In the genomic region with DNA sequence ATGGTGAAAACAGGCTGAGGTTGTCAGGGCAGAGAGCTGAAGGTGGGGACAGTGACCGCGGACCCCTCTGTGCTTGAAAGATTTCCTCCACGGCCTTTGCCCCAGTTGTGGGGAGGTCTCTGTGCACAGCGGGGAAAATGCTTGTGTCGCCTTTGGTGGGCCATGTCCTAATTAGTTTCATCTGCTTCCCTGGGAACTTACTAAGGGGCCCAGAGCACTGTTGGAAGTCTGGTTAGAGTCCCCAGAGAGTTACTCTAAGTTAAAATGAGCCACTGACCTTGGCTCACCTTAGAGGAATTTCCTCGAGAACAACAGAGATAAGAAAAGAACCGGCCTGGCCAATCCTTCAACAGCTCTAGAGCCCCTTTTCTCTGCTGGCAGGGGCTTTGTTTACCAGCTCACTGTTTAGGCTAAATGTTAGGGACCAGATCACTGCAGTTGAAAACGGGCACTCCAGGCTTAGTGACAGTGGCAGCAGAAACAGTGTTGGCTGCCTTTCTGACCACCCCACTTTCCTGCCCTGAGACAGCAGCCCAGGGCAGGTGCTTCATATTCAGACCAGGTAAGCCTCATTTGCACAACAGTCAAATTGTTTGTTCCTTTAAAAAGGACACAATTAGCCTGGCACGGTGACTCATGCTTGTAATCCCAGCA, we compare ENCODE assay signal across 2 cellular contexts.
TF ChIP-seq lines count a peak whose summit lies in the region.

No MANE protein-coding gene starts in this region.

TF ChIP-seq in HEK293, 187 proteins besides CTCF, POLR2A, EP300 and RAD21:
- TF ChIP-seq HOXA7 (CRISPR knock-in tag; IDR thresholded peaks at IDR 0.05; ENCODE audit: borderline replicate concordance): no peak
- no peak for TF ChIP-seq EGR2 (tag by site-specific recombination; IDR thresholded peaks at IDR 0.05; ENCODE audit: low read depth)
- TF ChIP-seq ZIC2 (tag by site-specific recombination; IDR thresholded peaks at IDR 0.05): 0 out of 2 replicates have a peak, but pooled peaks have one; percentile 12
- TF ChIP-seq ELK4 (IDR thresholded peaks at IDR 0.05; ENCODE audit: borderline replicate concordance, low read depth, low read length): no peak
- TF ChIP-seq SCRT1 (tag by site-specific recombination; IDR thresholded peaks at IDR 0.05; ENCODE audit: borderline replicate concordance): no peak

TF ChIP-seq in K562, 482 proteins besides CTCF, POLR2A, EP300 and RAD21:
- TF ChIP-seq MAFK (IDR thresholded peaks at IDR 0.05; ENCODE audit: low read length): no peak
- TF ChIP-seq ZNF644 (tag; IDR thresholded peaks at IDR 0.05; ENCODE audit: low read depth): no peak
- TF ChIP-seq MCM5 (IDR thresholded peaks at IDR 0.05; ENCODE audit: low read depth): no peak
- TF ChIP-seq NFE2L1 (tag; IDR thresholded peaks at IDR 0.05; ENCODE audit: borderline replicate concordance, low read depth): no peak
- TF ChIP-seq ELF1 (tag; IDR thresholded peaks at IDR 0.05): no peak
- TF ChIP-seq FOSL1 (tag; conservative IDR thresholded peaks at IDR 0.05): no peak
- TF ChIP-seq, protein P1, sequence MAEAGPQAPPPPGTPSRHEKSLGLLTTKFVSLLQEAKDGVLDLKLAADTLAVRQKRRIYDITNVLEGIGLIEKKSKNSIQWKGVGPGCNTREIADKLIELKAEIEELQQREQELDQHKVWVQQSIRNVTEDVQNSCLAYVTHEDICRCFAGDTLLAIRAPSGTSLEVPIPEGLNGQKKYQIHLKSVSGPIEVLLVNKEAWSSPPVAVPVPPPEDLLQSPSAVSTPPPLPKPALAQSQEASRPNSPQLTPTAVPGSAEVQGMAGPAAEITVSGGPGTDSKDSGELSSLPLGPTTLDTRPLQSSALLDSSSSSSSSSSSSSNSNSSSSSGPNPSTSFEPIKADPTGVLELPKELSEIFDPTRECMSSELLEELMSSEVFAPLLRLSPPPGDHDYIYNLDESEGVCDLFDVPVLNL (CRISPR knock-in tag; IDR thresholded peaks at IDR 0.05; ENCODE audit: low read depth): no peak
- TF ChIP-seq CHD1 (IDR thresholded peaks at IDR 0.05; ENCODE audit: low read length): no peak
- TF ChIP-seq SP2 (IDR thresholded peaks at IDR 0.05; ENCODE audit: extremely low read depth, low read depth, low read length, poor library complexity, severe bottlenecking): no peak
- TF ChIP-seq ZNF354B (CRISPR knock-in tag; IDR thresholded peaks at IDR 0.05): no peak
- no peak for TF ChIP-seq MBD2 (IDR thresholded peaks at IDR 0.05; ENCODE audit: borderline replicate concordance, low read depth)
- no peak for TF ChIP-seq BCL6 (CRISPR knock-in tag; IDR thresholded peaks at IDR 0.05)
- TF ChIP-seq ZFP1 (CRISPR knock-in tag; IDR thresholded peaks at IDR 0.05): no peak
- no peak for TF ChIP-seq ZNF165 (CRISPR knock-in tag; IDR thresholded peaks at IDR 0.05; ENCODE audit: borderline replicate concordance)
- TF ChIP-seq ZNF184 (CRISPR knock-in tag; IDR thresholded peaks at IDR 0.05): no peak
- TF ChIP-seq NEUROD1 (IDR thresholded peaks at IDR 0.05; ENCODE audit: borderline replicate concordance, low read depth, low read length, partially characterized antibody): no peak
- TF ChIP-seq EGR1 (conservative IDR thresholded peaks at IDR 0.05): no peak
- TF ChIP-seq GATAD2A (IDR thresholded peaks at IDR 0.05): no peak
- TF ChIP-seq ARID3B (CRISPR knock-in tag; IDR thresholded peaks at IDR 0.05; ENCODE audit: borderline replicate concordance): no peak
- TF ChIP-seq SIX5 (IDR thresholded peaks at IDR 0.05; ENCODE audit: borderline replicate concordance in 1 of 2, insufficient read depth in 1 of 2, low read depth in 1 of 2, low read length in 2 of 2): no peak
